Comparison of ENCODE assay signal across 15 cellular contexts in genomic region chr15:98805434-98806274, GRCh38.
DNase-seq lines count a peak whose midpoint lies in the region; ATAC-seq and TF ChIP-seq lines count a peak whose summit lies in the region.
"Had no signal": no experiment of that assay in that cellular context is flagged by ENCODE, and none has a peak within 500 bp of the region (broad histone marks: within the 10 kb centered on the region; RNA-seq: fewer than 3 reads in every experiment).

No MANE protein-coding gene starts in this region.

- H3K4me3 ChIP-seq in AG04449 (ENCODE audit: low read depth, low read length) (no peak overlapping the region), H7 (ENCODE audit: insufficient read depth, low read depth, low read length) (no peak overlapping the region), thyroid gland (replicated peaks in 1 of 3) (no peak overlapping the region)
- H3K4me3 ChIP-seq: BLaER1 treated with 17β-estradiol and CSF1 and Interleukin-3, amounts not matched to agents 10 nM and 100 nM had no signal

- POLR2A ChIA-PET in AG04449 (lab: Yijun Ruan, JAX): no interaction called here

- ATAC-seq in HG03139 (IDR thresholded peaks at IDR 0.05; ENCODE audit: unreplicated experiment) (no peak), GM19035 (IDR thresholded peaks at IDR 0.05; ENCODE audit: unreplicated experiment) (no peak)

- H3K4me1 ChIP-seq in thyroid gland: peaks cover 28 to 33% of the 10 kb centered on the region in 2 donors

- H3K9me3 ChIP-seq in thyroid gland: no peaks in the 10 kb centered on the region

- TF ChIP-seq CTCF in AG04449 (IDR thresholded peaks at IDR 0.05; ENCODE audit: insufficient read depth, low read length, missing control alignments) (peak; percentile 11), VCaP (conservative IDR thresholded peaks at IDR 0.05) (peak; percentile 64), thyroid gland (IDR thresholded peaks at IDR 0.05) (no peak)

- H3K27me3 ChIP-seq in H7 (ENCODE audit: control insufficient read depth, insufficient read depth, low read length) (no peaks in the 10 kb centered on the region), thyroid gland (no peaks in the 10 kb centered on the region)
- H3K27me3 ChIP-seq: BLaER1 treated with 17β-estradiol and CSF1 and Interleukin-3, amounts not matched to agents 10 nM and 100 nM had no signal

- intact Hi-C loops in thyroid gland (cut with DNase I): no loop called here

- 82 to 83% methylated on average over 12 of the region's 12 CpGs for WGBS in thyroid gland, 2 donors

- CTCF ChIA-PET in AG04449 (lab: Yijun Ruan, JAX): interaction anchor here (1.0 kb wide), 1 partner anchor 98 kb away, joined by 3 read pairs; no protein-coding TSS in a partner anchor

- H3K27ac ChIP-seq in VCaP: peak overlapping the region; percentile 95
- no peak overlapping the region for H3K27ac ChIP-seq in thyroid gland
- H3K27ac ChIP-seq: epithelial cell of prostate had no signal

- no peak for TF ChIP-seq POLR2A in thyroid gland (IDR thresholded peaks at IDR 0.05)

- no peak for DNase-seq in AG04449 (ENCODE audit: low read depth, low spot score)
- DNase-seq in H7: peak; percentile 35
- DNase-seq in kidney glomerular epithelial cell (lab: John Stamatoyannopoulos, UW): peak; percentile 18
- DNase-seq in SKM-1 treated with dmso at 0.1 percent for 144 hours (lab: John Stamatoyannopoulos, UW; ENCODE audit: unreplicated experiment): no peak
- DNase-seq in thyroid gland: no peak
- DNase-seq: activated CD8-positive, alpha-beta memory T cell treated with anti-CD3 and anti-CD28 coated beads, Interleukin-2, amount 50 U/mL, for 4 hours; amniotic stem cell; immature natural killer cell; NCI-H146; T1000 had no signal

- H3K36me3 ChIP-seq in H7 (replicated peaks; ENCODE audit: control insufficient read depth, insufficient read depth, low read length) (no peaks in the 10 kb centered on the region), thyroid gland (no peaks in the 10 kb centered on the region)

Comparison
In these comparisons a context has a peak if more than half of its experiments do, and no peak if none do; other contexts are left out.
1. DNase-seq: peak in H7 (single experiment) and kidney glomerular epithelial cell (single experiment); none in AG04449 (single experiment), SKM-1 treated with dmso at 0.1 percent for 144 hours (single experiment) and thyroid gland (0 of 2).
2. CTCF ChIP-seq: peak in AG04449 (single experiment) and VCaP (single experiment); none in thyroid gland (0 of 6).